ENCODE assay signal across 13 cellular contexts in the genomic region with DNA sequence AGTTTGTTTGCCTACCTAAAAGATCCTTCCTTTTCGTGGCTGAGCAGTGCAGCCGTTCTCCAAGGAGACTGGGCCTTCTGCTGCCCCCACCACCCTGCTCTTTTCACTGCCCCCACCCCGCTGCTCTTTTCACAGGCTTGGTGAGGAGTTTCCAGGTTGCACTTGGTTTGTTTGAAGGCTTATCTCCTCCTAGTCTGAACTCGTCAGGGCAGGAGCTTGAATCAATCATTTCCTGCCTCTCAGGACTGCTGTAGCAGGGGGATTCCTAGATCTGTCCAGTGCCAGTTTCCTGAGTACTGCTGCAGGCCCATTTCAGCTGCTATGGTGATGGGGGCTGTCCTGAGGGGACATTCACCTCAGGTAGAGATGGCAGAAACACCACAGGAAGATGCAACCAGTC. TPM values are rescaled to one million over a fixed set of nuclear protein-coding genes. Genes with fewer than 3 reads are reported as not detected.
DNase-seq lines count a peak whose midpoint lies in the region; ATAC-seq and TF ChIP-seq lines count a peak whose summit lies in the region.
"Had no signal": no experiment of that assay in that cellular context is flagged by ENCODE, and none has a peak within 500 bp of the region (broad histone marks: within the 10 kb centered on the region; RNA-seq: fewer than 3 reads in every experiment).

No MANE protein-coding gene starts in this region.

- peaks cover 53% of the 10 kb centered on the region for H3K4me1 ChIP-seq in foreskin keratinocyte

- H3K27me3 Mint-ChIP-seq in activated naive CD4-positive, alpha-beta T cell treated with anti-CD3 and anti-CD28 coated beads, Interleukin-2, amount 50 U/mL, for 24 hours = no peaks in the 10 kb centered on the region
- no peaks in the 10 kb centered on the region for H3K27me3 Mint-ChIP-seq in activated naive CD8-positive, alpha-beta T cell
- H3K27me3 Mint-ChIP-seq in stimulated activated naive B cell treated with anti-CD40 and anti-IgM and Interleukin-4, amounts not matched to agents 10 μg/mL and 1 μg/mL and 100 μg/mL, for 72 hours = no peaks in the 10 kb centered on the region

- DNase-seq in activated naive CD4-positive, alpha-beta T cell treated with Interleukin-2 at 50 U/mL for 16 hours = no peak
- peak in 1 of 2 donors; percentile 65 for DNase-seq in foreskin keratinocyte
- DNase-seq in stimulated activated naive B cell treated with anti-CD40 and anti-IgM and Interleukin-4, amounts not matched to agents 10 μg/mL and 1 μg/mL and 100 μg/mL, for 72 hours = no peak
- no peak for DNase-seq in stimulated activated CD4-positive, alpha-beta T cell treated with anti-CD3 and anti-CD28 coated beads, Interleukin-12 subunit alpha, Interleukin-12 subunit beta, amount 100 ng/mL, for 4 hours
- no peak for DNase-seq in activated CD4-positive, CD25-positive, alpha-beta regulatory T cell (lab: John Stamatoyannopoulos, UW)
- DNase-seq: activated CD8-positive, alpha-beta memory T cell treated with anti-CD3 and anti-CD28 coated beads for 24 hours; DMS53; dorsolateral prefrontal cortex; gastrocnemius medialis; NCI-H1436 had no signal

- H3K9me3 Mint-ChIP-seq in activated naive CD4-positive, alpha-beta T cell treated with anti-CD3 and anti-CD28 coated beads, Interleukin-2, amount 50 U/mL, for 24 hours = no peaks in the 10 kb centered on the region
- no peaks in the 10 kb centered on the region for H3K9me3 Mint-ChIP-seq in activated naive CD8-positive, alpha-beta T cell (ENCODE audit: low read depth)
- H3K9me3 Mint-ChIP-seq in stimulated activated naive B cell treated with anti-CD40 and anti-IgM and Interleukin-4, amounts not matched to agents 10 μg/mL and 1 μg/mL and 100 μg/mL, for 72 hours = no peaks in the 10 kb centered on the region

- peak overlapping the region; percentile 13 for H3K27ac Mint-ChIP-seq in activated naive CD4-positive, alpha-beta T cell treated with anti-CD3 and anti-CD28 coated beads, Interleukin-2, amount 50 U/mL, for 24 hours
- peak overlapping the region; percentile 81 for H3K27ac Mint-ChIP-seq in activated naive CD8-positive, alpha-beta T cell
- peak overlapping the region; percentile 37 for H3K27ac Mint-ChIP-seq in stimulated activated naive B cell treated with anti-CD40 and anti-IgM and Interleukin-4, amounts not matched to agents 10 μg/mL and 1 μg/mL and 100 μg/mL, for 72 hours

- H3K27me3 ChIP-seq in foreskin keratinocyte = no peaks in the 10 kb centered on the region
- H3K27me3 ChIP-seq: dorsolateral prefrontal cortex, gastrocnemius medialis had no signal

- H3K4me3 Mint-ChIP-seq in activated naive CD4-positive, alpha-beta T cell treated with anti-CD3 and anti-CD28 coated beads, Interleukin-2, amount 50 U/mL, for 24 hours = no peak overlapping the region
- H3K4me3 Mint-ChIP-seq in activated naive CD8-positive, alpha-beta T cell = no peak overlapping the region
- H3K4me3 Mint-ChIP-seq in stimulated activated naive B cell treated with anti-CD40 and anti-IgM and Interleukin-4, amounts not matched to agents 10 μg/mL and 1 μg/mL and 100 μg/mL, for 72 hours = no peak overlapping the region

- H3K27ac ChIP-seq in foreskin keratinocyte = peak overlapping the region; percentile 73

- ATAC-seq in foreskin keratinocyte = peak; percentile 40
- ATAC-seq in stimulated activated naive B cell treated with anti-CD40 and anti-IgM and Interleukin-4, amounts not matched to agents 10 μg/mL and 1 μg/mL and 100 μg/mL, for 72 hours (replicated peaks) = no peak
- ATAC-seq in HG02623 (IDR thresholded peaks at IDR 0.05; ENCODE audit: unreplicated experiment) = no peak
- ATAC-seq: gastrocnemius medialis had no signal

- peaks cover 14% of the 10 kb centered on the region for H3K36me3 Mint-ChIP-seq in activated naive CD4-positive, alpha-beta T cell treated with anti-CD3 and anti-CD28 coated beads, Interleukin-2, amount 50 U/mL, for 24 hours
- H3K36me3 Mint-ChIP-seq in activated naive CD8-positive, alpha-beta T cell = peaks cover 14% of the 10 kb centered on the region
- H3K36me3 Mint-ChIP-seq in stimulated activated naive B cell treated with anti-CD40 and anti-IgM and Interleukin-4, amounts not matched to agents 10 μg/mL and 1 μg/mL and 100 μg/mL, for 72 hours = peaks cover 26 to 42% of the 10 kb centered on the region in 2 donors

- TF ChIP-seq CTCF in foreskin keratinocyte (conservative IDR thresholded peaks at IDR 0.05) = no peak

- H3K4me1 Mint-ChIP-seq in activated naive CD4-positive, alpha-beta T cell treated with anti-CD3 and anti-CD28 coated beads, Interleukin-2, amount 50 U/mL, for 24 hours = peaks cover 76% of the 10 kb centered on the region
- peaks cover 73% of the 10 kb centered on the region for H3K4me1 Mint-ChIP-seq in activated naive CD8-positive, alpha-beta T cell (ENCODE audit: low read depth)
- peaks cover 33 to 63% of the 10 kb centered on the region in 2 donors for H3K4me1 Mint-ChIP-seq in stimulated activated naive B cell treated with anti-CD40 and anti-IgM and Interleukin-4, amounts not matched to agents 10 μg/mL and 1 μg/mL and 100 μg/mL, for 72 hours

RNA-seq across cellular contexts. Expression of a gene that starts 10.0 kb away (rescaled TPM):
- 49.3 and 61.4 TPM in 2 replicates for total RNA-seq in foreskin keratinocyte
- 60.0 and 71.4 TPM in 2 replicates for polyA plus RNA-seq in foreskin keratinocyte

RNA-seq across cellular contexts. Expression of a gene that starts 21.8 kb away (rescaled TPM):
- total RNA-seq in foreskin keratinocyte = 12.4 and 14.3 TPM in 2 replicates
- polyA plus RNA-seq in foreskin keratinocyte = 10.7 and 12.5 TPM in 2 replicates

Comparison
In these comparisons a context has a peak if more than half of its experiments do, and no peak if none do; other contexts are left out.
1. H3K27ac Mint-ChIP-seq: peak in every context shown above with its lines; median percentile 81 in activated naive CD8-positive, alpha-beta T cell; 37 in stimulated activated naive B cell treated with anti-CD40 and anti-IgM and Interleukin-4, amounts not matched to agents 10 μg/mL and 1 μg/mL and 100 μg/mL, for 72 hours; 13 in activated naive CD4-positive, alpha-beta T cell treated with anti-CD3 and anti-CD28 coated beads, Interleukin-2, amount 50 U/mL, for 24 hours.